In genomic region chr11:17075506-17075905, GRCh38 we compare ENCODE assay signal across 11 cellular contexts. TPM values are rescaled to one million over a fixed set of nuclear protein-coding genes. Genes with fewer than 3 reads are reported as not detected.
DNase-seq lines count a peak whose midpoint lies in the region; ATAC-seq and TF ChIP-seq lines count a peak whose summit lies in the region.
"Had no signal": no experiment of that assay in that cellular context is flagged by ENCODE, and none has a peak within 500 bp of the region (broad histone marks: within the 10 kb centered on the region; RNA-seq: fewer than 3 reads in every experiment).

No MANE protein-coding gene starts in this region.

- no peaks in the 10 kb centered on the region for H3K27me3 ChIP-seq in CD4-positive, alpha-beta T cell (ENCODE audit: control insufficient read depth, insufficient read depth, low read length)
- no peaks in the 10 kb centered on the region for H3K27me3 ChIP-seq in brain microvascular endothelial cell (replicated peaks)
- no peaks in the 10 kb centered on the region for H3K27me3 ChIP-seq in naive thymus-derived CD4-positive, alpha-beta T cell (ENCODE audit: control insufficient read depth in 2 of 2, insufficient read depth in 2 of 2, low read length in 2 of 2)
- H3K27me3 ChIP-seq: tibial artery had no signal

- no peak for DNase-seq in CD4-positive, alpha-beta T cell
- no peak for DNase-seq in Jurkat, Clone E6-1 (ENCODE audit: low read depth, low spot score)
- DNase-seq in brain microvascular endothelial cell: no peak
- DNase-seq in naive thymus-derived CD4-positive, alpha-beta T cell: no peak
- no peak for DNase-seq in NCI-H1694 (lab: John Stamatoyannopoulos, UW)
- DNase-seq in ACHN: no peak
- DNase-seq: activated CD4-positive, CD25-positive, alpha-beta regulatory T cell treated with anti-CD3 and anti-CD28 coated beads, Interleukin-2, amount 50 U/mL, for 72 hours; NCI-H748 treated with DMSO at 0.1 percent for 48 hours; tibial artery had no signal

- H3K9me3 Mint-ChIP-seq in CD4-positive, alpha-beta T cell: no peaks in the 10 kb centered on the region
- H3K9me3 Mint-ChIP-seq in naive thymus-derived CD4-positive, alpha-beta T cell: peaks cover 0 to 3% (median 0%) of the 10 kb centered on the region in 11 donors

- no peaks in the 10 kb centered on the region for H3K9me3 ChIP-seq in CD4-positive, alpha-beta T cell (ENCODE audit: control insufficient read depth, low read length)
- no peaks in the 10 kb centered on the region for H3K9me3 ChIP-seq in naive thymus-derived CD4-positive, alpha-beta T cell (ENCODE audit: control insufficient read depth in 2 of 3, low read length in 3 of 3)
- H3K9me3 ChIP-seq: tibial artery had no signal

- H3K4me3 Mint-ChIP-seq in CD4-positive, alpha-beta T cell: peak overlapping the region; percentile 83
- H3K4me3 Mint-ChIP-seq in naive thymus-derived CD4-positive, alpha-beta T cell: peak overlapping the region; percentile 71 to 99 (median 98)

- H3K36me3 ChIP-seq in brain microvascular endothelial cell (replicated peaks): peaks cover 33% of the 10 kb centered on the region
- H3K36me3 ChIP-seq in naive thymus-derived CD4-positive, alpha-beta T cell (ENCODE audit: control insufficient read depth in 2 of 3, insufficient read depth in 3 of 3, low read length in 3 of 3): peaks cover 7 to 30% (median 9%) of the 10 kb centered on the region in 3 experiments

- H3K27ac Mint-ChIP-seq in CD4-positive, alpha-beta T cell: peak overlapping the region; percentile 95
- peak overlapping the region; percentile 18 to 99 (median 96) for H3K27ac Mint-ChIP-seq in naive thymus-derived CD4-positive, alpha-beta T cell

- peaks cover 45% of the 10 kb centered on the region for H3K4me1 Mint-ChIP-seq in CD4-positive, alpha-beta T cell (ENCODE audit: low read depth)
- H3K4me1 Mint-ChIP-seq in naive thymus-derived CD4-positive, alpha-beta T cell: peaks cover 25 to 60% (median 37%) of the 10 kb centered on the region in 7 donors

- POLR2A ChIA-PET in CD4-positive, alpha-beta T cell (lab: Charles Lee): interaction anchor here (3.9 kb wide), 1 partner anchor 337 kb away, joined by 26 read pairs; the partner anchor contains the start of gene C11orf58
- POLR2A ChIA-PET in naive thymus-derived CD4-positive, alpha-beta T cell (lab: Charles Lee): interaction anchor here (1.7 to 2.7 kb wide), 2 partner anchors 200 to 336 kb away, joined by 5 to 16 read pairs; partner anchors contain the start of gene NUCB2

- H3K4me3 ChIP-seq in Jurkat, Clone E6-1 (ENCODE audit: low read length): peak overlapping the region; percentile 99; the same call in 1 of the 2 replicates
- peak overlapping the region; percentile 31 for H3K4me3 ChIP-seq in brain microvascular endothelial cell (ENCODE audit: low read depth, low read length)
- no peak overlapping the region for H3K4me3 ChIP-seq in naive thymus-derived CD4-positive, alpha-beta T cell (ENCODE audit: low read length)

- CTCF ChIA-PET in CD4-positive, alpha-beta T cell (lab: Charles Lee): no interaction called here
- CTCF ChIA-PET in naive thymus-derived CD4-positive, alpha-beta T cell (lab: Charles Lee): no interaction called here

- peaks cover 12 to 27% of the 10 kb centered on the region in 2 donors for H3K4me1 ChIP-seq in naive thymus-derived CD4-positive, alpha-beta T cell (ENCODE audit: control insufficient read depth in 2 of 2, insufficient read depth in 2 of 2, low read length in 2 of 2)

- no peak for ATAC-seq in CD4-positive, alpha-beta T cell (ENCODE audit: poor library complexity)
- no peak for ATAC-seq in naive thymus-derived CD4-positive, alpha-beta T cell
- ATAC-seq in HG02973 (IDR thresholded peaks at IDR 0.05; ENCODE audit: unreplicated experiment) (no peak), HG03095 (IDR thresholded peaks at IDR 0.05; ENCODE audit: unreplicated experiment) (no peak)

- H3K36me3 Mint-ChIP-seq in CD4-positive, alpha-beta T cell (ENCODE audit: low read depth): peaks cover 68% of the 10 kb centered on the region
- peaks cover 10 to 34% (median 27%) of the 10 kb centered on the region in 5 donors for H3K36me3 Mint-ChIP-seq in naive thymus-derived CD4-positive, alpha-beta T cell

- H3K27ac ChIP-seq in CD4-positive, alpha-beta T cell (ENCODE audit: low read depth, low read length): no peak overlapping the region
- no peak overlapping the region for H3K27ac ChIP-seq in brain microvascular endothelial cell
- peak overlapping the region; percentile 91 for H3K27ac ChIP-seq in naive thymus-derived CD4-positive, alpha-beta T cell (ENCODE audit: low read depth, low read length)

- intact Hi-C loops in CD4-positive, alpha-beta T cell (cut with DNase I, micrococcal nuclease): loop anchor here (5.0 to 10.0 kb wide), 8 partner anchors 132 to 1559 kb away; partner anchors contain the start of genes C11orf58 (in 1 of the 2), NCR3LG1 (in 1 of the 2), NUCB2 (in 1 of the 2) and PIK3C2A (in 1 of the 2)
- intact Hi-C loops in naive thymus-derived CD4-positive, alpha-beta T cell (cut with micrococcal nuclease): loop anchor here (5.0 to 10.0 kb wide), 4 partner anchors 277 to 1557 kb away; partner anchors contain the start of genes LDHA (in 1 of the 2), NCR3LG1 (in 1 of the 2), SAAL1 (in 1 of the 2) and SPTY2D1 (in 1 of the 2)

- in situ Hi-C loops in brain microvascular endothelial cell (cut with HindIII; ENCODE audit: low pct_ligation_motif_present, low sequenced_read_pairs) (no loop called here), ACHN (cut with HindIII; ENCODE audit: low pct_ligation_motif_present, low pct_unique_long_range_greater_than_20kb, low sequenced_read_pairs) (no loop called here)

- no peaks in the 10 kb centered on the region for H3K27me3 Mint-ChIP-seq in CD4-positive, alpha-beta T cell
- no peaks in the 10 kb centered on the region for H3K27me3 Mint-ChIP-seq in naive thymus-derived CD4-positive, alpha-beta T cell

- no peak for TF ChIP-seq CTCF in CD4-positive, alpha-beta T cell (IDR thresholded peaks at IDR 0.05)
- no peak for TF ChIP-seq CTCF in brain microvascular endothelial cell (IDR thresholded peaks at IDR 0.05; ENCODE audit: low read depth, low read length, missing control alignments)

RNA-seq across cellular contexts. Expression of gene RPS13, which starts 2.0 kb away (rescaled TPM):
- 1,000 to 10,000 TPM; 2,215 to 2,217 TPM for total RNA-seq in CD4-positive, alpha-beta T cell
- polyA plus RNA-seq in Jurkat, Clone E6-1 (2012; ENCODE audit: insufficient read depth, insufficient read length): 2,643 TPM
- total RNA-seq in naive thymus-derived CD4-positive, alpha-beta T cell: 1,000 to 10,000 TPM; 1,062 to 2,591 (median 2,234) TPM
- polyA plus RNA-seq in naive thymus-derived CD4-positive, alpha-beta T cell: 1,000 to 10,000 TPM; 2,294 to 3,246 TPM
